30 cellular contexts compared by ENCODE assay signal in genomic region chr1:216346521-216346920, GRCh38.
"Had no signal": no experiment of that assay in that cellular context is flagged by ENCODE, and none has a peak within 500 bp of the region (broad histone marks: within the 10 kb centered on the region; RNA-seq: fewer than 3 reads in every experiment).

No MANE protein-coding gene starts in this region.

- H3K4me3 ChIP-seq: ascending aorta, cardiac muscle cell, Peyer's patch had no signal

- H3K9me3 ChIP-seq: ascending aorta, Peyer's patch had no signal

- DNase-seq: activated CD4-positive, alpha-beta T cell treated with anti-CD3 and anti-CD28 coated beads, Interleukin-2, amount 10 ng/mL, durations not matched to agents 24 days and 14 days; activated CD4-positive, alpha-beta T cell treated with anti-CD3 and anti-CD28 coated beads, Interleukin-2, amount 50 U/mL, for 4 hours; activated CD8-positive, alpha-beta T cell treated with anti-CD3 and anti-CD28 coated beads for 36 hours; activated effector memory CD4-positive, alpha-beta T cell treated with anti-CD3 and anti-CD28 coated beads, Interleukin-2, amount 50 U/mL, for 16 hours; activated naive CD4-positive, alpha-beta T cell; activated naive CD4-positive, alpha-beta T cell treated with anti-CD3 and anti-CD28 coated beads, Interleukin-2, amount 50 U/mL, for 16 hours; activated naive CD8-positive, alpha-beta T cell treated with anti-CD3 and anti-CD28 coated beads for 36 hours; activated T-cell treated with anti-CD3 and anti-CD28 coated beads, Interleukin-2, amount 50 U/mL, for 1 hour; activated T-cell treated with anti-CD3 and anti-CD28 coated beads, Interleukin-2, amount 50 U/mL, for 72 hours; amygdala; Kasumi-1; MM.1S; MV-4-11; NCI-H1092; NCI-H1436 treated with DMSO at 0.1 percent for 48 hours; NCI-H1694 treated with DMSO at 0.1 percent for 48 hours; NCI-H2029 treated with DMSO at 0.1 percent for 48 hours; NCI-H2107; NCI-H2171; NCI-H510A; NCI-H526; NCI-H748 treated with DMSO at 0.1 percent for 48 hours; NK-92 treated with Interleukin-12 subunit alpha and Interleukin-12 subunit beta, amount 100 ng/mL, for 24 hours; PC-3; Peyer's patch; RPMI8226; SHP77 treated with DMSO at 0.1 percent for 48 hours had no signal

- H3K36me3 ChIP-seq: ascending aorta, cardiac muscle cell, Peyer's patch had no signal

- H3K27ac ChIP-seq: ascending aorta, cardiac muscle cell, Peyer's patch had no signal

- H3K4me1 ChIP-seq: ascending aorta, Peyer's patch had no signal

- ATAC-seq: activated CD8-positive, alpha-beta T cell treated with anti-CD3 and anti-CD28 coated beads for 36 hours; activated T-cell treated with anti-CD3 and anti-CD28 coated beads, Interleukin-2, amount 50 U/mL, for 72 hours; activated T-helper 17 cell treated with anti-CD3 and anti-CD28 coated beads, Interleukin-2, amount 50 U/mL, for 72 hours; PC-3 had no signal

- H3K27me3 ChIP-seq: ascending aorta, cardiac muscle cell, Peyer's patch had no signal
